In the genomic region with DNA sequence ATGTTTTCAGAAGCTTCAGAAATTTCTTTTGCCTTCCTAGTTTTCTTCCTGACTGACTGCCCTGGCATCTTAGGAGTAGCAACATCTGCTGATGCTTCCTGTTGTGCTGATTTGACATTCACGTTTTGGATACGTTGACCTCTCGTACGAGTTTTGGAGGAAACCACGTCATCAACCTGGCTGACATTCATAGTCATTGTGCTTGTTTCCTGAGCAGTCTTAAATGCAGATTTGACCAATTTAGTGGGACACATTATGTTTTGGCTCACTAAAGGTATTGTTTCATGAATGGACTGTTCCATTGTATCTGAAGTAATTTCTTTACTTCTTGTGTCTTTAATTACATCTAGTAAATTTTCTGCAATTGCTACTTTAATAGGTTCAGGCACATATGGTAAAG, we compare ENCODE assay signal across 6 cellular contexts.
DNase-seq lines count a peak whose midpoint lies in the region; ATAC-seq lines count a peak whose summit lies in the region.
"Not testable (repeated sequence)": the region's sequence is repeated elsewhere in the genome, so short reads cannot be mapped to it uniquely, and the experiment has no call there.

No MANE protein-coding gene starts in this region.

- intact Hi-C loops in activated CD4-positive, alpha-beta T cell treated with anti-CD3 and anti-CD28 coated beads for 36 hours (cut with DNase I, micrococcal nuclease); Right ventricle myocardium inferior (cut with DNase I); left ventricle myocardium superior (cut with micrococcal nuclease): not testable (repeated sequence)

- H3K27ac ChIP-seq in subcutaneous abdominal adipose tissue (ENCODE audit: low read depth, low read length): peak overlapping the region; percentile 77

- H3K27me3 ChIP-seq in subcutaneous abdominal adipose tissue (ENCODE audit: control insufficient read depth in 5 of 5, insufficient read depth in 4 of 5, low read length in 5 of 5): not testable (repeated sequence)

- H3K4me3 Mint-ChIP-seq in activated CD4-positive, alpha-beta T cell treated with anti-CD3 and anti-CD28 coated beads for 36 hours: not testable (repeated sequence)

- H3K4me1 Mint-ChIP-seq in activated CD4-positive, alpha-beta T cell treated with anti-CD3 and anti-CD28 coated beads for 36 hours: not testable (repeated sequence)

- not testable (repeated sequence) for H3K27ac Mint-ChIP-seq in activated CD4-positive, alpha-beta T cell treated with anti-CD3 and anti-CD28 coated beads for 36 hours

- peaks cover 62% of the 10 kb centered on the region for H3K36me3 Mint-ChIP-seq in activated CD4-positive, alpha-beta T cell treated with anti-CD3 and anti-CD28 coated beads for 36 hours (ENCODE audit: low read depth)

- H3K36me3 ChIP-seq in subcutaneous abdominal adipose tissue (ENCODE audit: control insufficient read depth in 5 of 5, insufficient read depth in 5 of 5, low read length in 5 of 5): peaks cover 34 to 63% (median 50%) of the 10 kb centered on the region in 5 donors

- not testable (repeated sequence) for H3K9me3 ChIP-seq in subcutaneous abdominal adipose tissue (ENCODE audit: control insufficient read depth in 5 of 5, low read length in 5 of 5)

- POLR2A ChIA-PET in activated CD4-positive, alpha-beta T cell treated with anti-CD3 and anti-CD28 coated beads for 36 hours (lab: Charles Lee): not testable (repeated sequence)

- not testable (repeated sequence) for H3K27me3 Mint-ChIP-seq in activated CD4-positive, alpha-beta T cell treated with anti-CD3 and anti-CD28 coated beads for 36 hours

- DNase-seq in activated CD4-positive, alpha-beta T cell treated with anti-CD3 and anti-CD28 coated beads for 36 hours; Right ventricle myocardium inferior (ENCODE audit: missing footprints); left ventricle myocardium superior: not testable (repeated sequence)
- DNase-seq in dermis blood vessel endothelial cell (peak; percentile 74), lung microvascular endothelial cell (ENCODE audit: low read depth in 2 of 2) (peak; percentile 64 to 69)

- not testable (repeated sequence) for H3K9me3 Mint-ChIP-seq in activated CD4-positive, alpha-beta T cell treated with anti-CD3 and anti-CD28 coated beads for 36 hours (ENCODE audit: low read depth)

- ATAC-seq in activated CD4-positive, alpha-beta T cell treated with anti-CD3 and anti-CD28 coated beads for 36 hours: peak; percentile 26
- peak; percentile 13 for ATAC-seq in Right ventricle myocardium inferior
- ATAC-seq in left ventricle myocardium superior: peak; percentile 31

- H3K4me1 ChIP-seq in subcutaneous abdominal adipose tissue (ENCODE audit: control insufficient read depth in 5 of 5, insufficient read depth in 5 of 5, low read length in 5 of 5): not testable (repeated sequence)

- not testable (repeated sequence) for H3K4me3 ChIP-seq in subcutaneous abdominal adipose tissue (ENCODE audit: low read depth in 1 of 5, low read length in 5 of 5)

- H3K9ac ChIP-seq in subcutaneous abdominal adipose tissue (ENCODE audit: low read length in 5 of 5): not testable (repeated sequence)

- CTCF ChIA-PET in activated CD4-positive, alpha-beta T cell treated with anti-CD3 and anti-CD28 coated beads for 36 hours (lab: Charles Lee): not testable (repeated sequence)
